In the genomic region with DNA sequence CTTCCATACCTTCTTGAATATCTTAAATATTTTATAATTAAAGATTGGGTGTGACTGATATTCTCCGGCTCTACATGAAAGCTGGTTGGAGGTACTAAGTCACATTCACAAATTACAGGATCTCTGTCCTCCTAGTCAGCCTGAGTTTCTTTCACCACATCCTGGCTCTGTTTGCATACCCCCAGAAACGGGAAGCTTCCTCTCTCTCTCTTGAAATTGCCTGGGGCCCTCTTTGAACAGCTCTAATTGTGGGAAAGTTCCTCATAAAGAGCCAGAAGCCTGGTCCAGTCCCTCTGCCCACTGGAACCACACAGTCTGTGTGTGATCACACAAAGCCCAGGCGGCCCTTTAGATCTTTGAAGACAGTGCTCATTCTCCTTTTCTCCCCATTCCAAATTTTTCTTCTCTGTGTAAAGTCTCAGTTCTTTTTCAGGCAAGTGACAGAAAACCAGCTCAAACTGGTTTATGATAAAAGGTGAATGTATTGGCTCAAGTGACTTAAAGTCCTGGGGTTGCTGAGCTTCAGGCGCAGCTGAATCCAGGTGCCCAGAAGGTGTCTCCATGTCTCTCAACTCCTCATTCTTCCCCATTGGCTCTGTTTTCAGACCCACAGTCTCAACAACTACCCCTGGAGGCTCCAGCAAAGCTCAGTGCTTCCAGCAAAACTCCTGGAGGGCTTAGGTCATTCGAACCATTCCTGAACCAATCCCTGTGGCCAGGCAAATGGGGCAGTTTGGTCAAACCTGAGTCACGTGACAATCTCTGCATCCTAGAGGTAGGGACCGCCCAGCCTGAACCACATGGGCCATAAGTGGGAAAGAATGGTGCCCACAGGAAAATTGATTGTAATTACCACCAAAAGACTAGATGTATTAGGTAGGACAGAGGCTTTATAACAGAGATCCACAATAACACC, we compare ENCODE assay signal across 1 cellular context.
A peak's percentile ranks its signal among the peaks of the same experiment; 100 is the strongest.
TF ChIP-seq lines count a peak whose summit lies in the region.

No MANE protein-coding gene starts in this region.

TF ChIP-seq in H1, 55 proteins besides CTCF, POLR2A, EP300 and RAD21:
- TF ChIP-seq, protein P1, sequence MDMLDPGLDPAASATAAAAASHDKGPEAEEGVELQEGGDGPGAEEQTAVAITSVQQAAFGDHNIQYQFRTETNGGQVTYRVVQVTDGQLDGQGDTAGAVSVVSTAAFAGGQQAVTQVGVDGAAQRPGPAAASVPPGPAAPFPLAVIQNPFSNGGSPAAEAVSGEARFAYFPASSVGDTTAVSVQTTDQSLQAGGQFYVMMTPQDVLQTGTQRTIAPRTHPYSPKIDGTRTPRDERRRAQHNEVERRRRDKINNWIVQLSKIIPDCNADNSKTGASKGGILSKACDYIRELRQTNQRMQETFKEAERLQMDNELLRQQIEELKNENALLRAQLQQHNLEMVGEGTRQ (IDR thresholded peaks at IDR 0.05; ENCODE audit: low read length): peak; percentile 10; the same call in 1 of the 2 replicates
- TF ChIP-seq BRCA1 (IDR thresholded peaks at IDR 0.05; ENCODE audit: low read depth, low read length): no peak
- no peak for TF ChIP-seq RNF2 (IDR thresholded peaks at IDR 0.05; ENCODE audit: borderline replicate concordance, low read depth, low read length, missing control alignments, poor library complexity, severe bottlenecking)
- TF ChIP-seq SP1 (IDR thresholded peaks at IDR 0.05; ENCODE audit: low read depth, low read length): no peak
- no peak for TF ChIP-seq HDAC2 (IDR thresholded peaks at IDR 0.05; ENCODE audit: borderline replicate concordance in 1 of 2, low read depth in 2 of 2, low read length in 2 of 2)
- no peak for TF ChIP-seq POU5F1 (IDR thresholded peaks at IDR 0.05; ENCODE audit: low read depth, low read length)
